In genomic region chr12:14959126-14959440, GRCh38 we compare ENCODE assay signal across 9 cellular contexts. TPM values are rescaled to one million over a fixed set of nuclear protein-coding genes. Genes with fewer than 3 reads are reported as not detected.
DNase-seq lines count a peak whose midpoint lies in the region; ATAC-seq and TF ChIP-seq lines count a peak whose summit lies in the region.
"Had no signal": no experiment of that assay in that cellular context is flagged by ENCODE, and none has a peak within 500 bp of the region (broad histone marks: within the 10 kb centered on the region; RNA-seq: fewer than 3 reads in every experiment).

No MANE protein-coding gene starts in this region.

- peaks cover 14% of the 10 kb centered on the region for H3K4me1 Mint-ChIP-seq in HFFc6 (ENCODE audit: low read depth)

- H3K79me2 ChIP-seq in SU-DHL-6 (ENCODE audit: insufficient read depth, low read length), result peaks cover 73% of the 10 kb centered on the region

- H3K36me3 Mint-ChIP-seq in HFFc6 (ENCODE audit: low read depth), result no peaks in the 10 kb centered on the region

- H3K27me3 Mint-ChIP-seq in HFFc6 (ENCODE audit: insufficient read depth), result peaks cover 5% of the 10 kb centered on the region

- H3K36me3 ChIP-seq in SU-DHL-6 (ENCODE audit: low read length), result no peaks in the 10 kb centered on the region
- no peaks in the 10 kb centered on the region for H3K36me3 ChIP-seq in effector memory CD4-positive, alpha-beta T cell (ENCODE audit: control insufficient read depth, insufficient read depth, low read length)

- DNase-seq in GM12864 (ENCODE audit: low read depth) (no peak), HFFc6 (no peak), superior temporal gyrus (ENCODE audit: extremely low spot score) (no peak)
- DNase-seq in effector memory CD4-positive, alpha-beta T cell, result no peak
- peak; percentile 57 for DNase-seq in stimulated activated CD8-positive, alpha-beta memory T cell treated with anti-CD3 and anti-CD28 coated beads, Interleukin-4, amount 100 ng/mL, for 48 hours
- DNase-seq in NK-92 treated with Interleukin-12 subunit alpha and Interleukin-12 subunit beta, amount 100 ng/mL, for 24 hours (lab: John Stamatoyannopoulos, UW), result no peak
- DNase-seq: NCI-H1436 treated with DMSO at 0.1 percent for 48 hours had no signal

- H3K4me3 ChIP-seq in GM12864 (ENCODE audit: low read depth, low read length), result peak overlapping the region; percentile 73
- peak overlapping the region; percentile 95 for H3K4me3 ChIP-seq in SU-DHL-6 (ENCODE audit: insufficient read depth, low read length, poor library complexity, severe bottlenecking)
- H3K4me3 ChIP-seq in effector memory CD4-positive, alpha-beta T cell (ENCODE audit: insufficient read depth, low read depth, low read length, poor library complexity, severe bottlenecking), result peak overlapping the region; percentile 64

- no peak overlapping the region for H3K4me3 Mint-ChIP-seq in HFFc6

- H3K27me3 ChIP-seq in SU-DHL-6 (ENCODE audit: low read length), result no peaks in the 10 kb centered on the region
- no peaks in the 10 kb centered on the region for H3K27me3 ChIP-seq in effector memory CD4-positive, alpha-beta T cell (replicated peaks; ENCODE audit: control insufficient read depth, insufficient read depth, low read length, poor library complexity, severe bottlenecking)

- no peak overlapping the region for H2AFZ ChIP-seq in SU-DHL-6 (ENCODE audit: low read depth, low read length, severe bottlenecking)

- H3F3A ChIP-seq in SU-DHL-6 (ENCODE audit: insufficient read depth), result peaks cover 72% of the 10 kb centered on the region

- peak overlapping the region; percentile 86 for H3K9ac ChIP-seq in SU-DHL-6 (ENCODE audit: low read length)

- H3K9me3 Mint-ChIP-seq in HFFc6, result no peaks in the 10 kb centered on the region

- no peak for TF ChIP-seq CTCF in GM12864 (IDR thresholded peaks at IDR 0.05; ENCODE audit: low read depth, low read length, missing control alignments)
- TF ChIP-seq CTCF in SU-DHL-6 (IDR thresholded peaks at IDR 0.05; ENCODE audit: insufficient read depth, low read length, poor library complexity, severe bottlenecking), result no peak
- no peak for TF ChIP-seq CTCF in HFFc6 (IDR thresholded peaks at IDR 0.05)

- no peak overlapping the region for H3K27ac Mint-ChIP-seq in HFFc6

- peaks cover 53% of the 10 kb centered on the region for H3K4me1 ChIP-seq in effector memory CD4-positive, alpha-beta T cell (ENCODE audit: control insufficient read depth, insufficient read depth, low read length, poor library complexity, severe bottlenecking)

- ATAC-seq in HG03354 (IDR thresholded peaks at IDR 0.05; ENCODE audit: poor library complexity, severe bottlenecking, unreplicated experiment), result no peak

- H3K9me2 ChIP-seq in SU-DHL-6 (replicated peaks; ENCODE audit: insufficient read depth, low read length), result no peaks in the 10 kb centered on the region

- H4K20me1 ChIP-seq in SU-DHL-6 (ENCODE audit: low read depth, low read length), result peaks cover 15% of the 10 kb centered on the region; the same call in 1 of the 2 replicates

- H3K4me2 ChIP-seq in SU-DHL-6 (ENCODE audit: low read depth, low read length, poor library complexity, severe bottlenecking), result peak overlapping the region; percentile 98

- peak overlapping the region; percentile 96 for H3K27ac ChIP-seq in SU-DHL-6 (ENCODE audit: low read depth, low read length)
- peak overlapping the region; percentile 90 for H3K27ac ChIP-seq in effector memory CD4-positive, alpha-beta T cell (ENCODE audit: insufficient read depth, low read length, poor library complexity, severe bottlenecking)

- H3K9me3 ChIP-seq in SU-DHL-6 (ENCODE audit: insufficient read depth, low read length), result no peaks in the 10 kb centered on the region
- no peaks in the 10 kb centered on the region for H3K9me3 ChIP-seq in effector memory CD4-positive, alpha-beta T cell (ENCODE audit: control insufficient read depth, low read length)

RNA-seq across cellular contexts. Expression of gene ARHGDIB, which starts 2.3 kb away (rescaled TPM):
- 1 to 10 TPM in 4 of 6 experiments, under 1 TPM in 2; 0.76 to 4.8 (median 3.0) TPM for total RNA-seq in HFFc6 (2021; fragmentation: NEBNext Ultra II Directional; extraction: Animal tissue kit (Norgen Biotek cat#: 25700))

RNA-seq across cellular contexts. Expression of gene PDE6H, which starts 13.8 kb away (rescaled TPM):
- not detected for total RNA-seq in HFFc6 (2021; fragmentation: NEBNext Ultra II Directional; extraction: Animal tissue kit (Norgen Biotek cat#: 25700))

RNA-seq across cellular contexts. Expression of gene ERP27, which starts 20.7 kb away (rescaled TPM):
- not detected for total RNA-seq in HFFc6 (2021; fragmentation: NEBNext Ultra II Directional; extraction: Animal tissue kit (Norgen Biotek cat#: 25700))
